In genomic region chr17:7740481-7741001, GRCh38 we compare ENCODE assay signal across 1 cellular context.
TF ChIP-seq lines count a peak whose summit lies in the region.

No MANE protein-coding gene starts in this region.

TF ChIP-seq in HepG2, 621 proteins besides CTCF, POLR2A, EP300 and RAD21:
- TF ChIP-seq SAFB2 (CRISPR knock-in tag; IDR thresholded peaks at IDR 0.05; ENCODE audit: borderline replicate concordance, low read depth) (no peak), SRF (IDR thresholded peaks at IDR 0.05; ENCODE audit: low read depth, low read length) (no peak), ZNF770 (CRISPR knock-in tag; IDR thresholded peaks at IDR 0.05) (no peak), EZH2 (conservative IDR thresholded peaks at IDR 0.05; ENCODE audit: low read depth, low read length) (0 out of 2 replicates have a peak, but pooled peaks have one; percentile 35), NPAS2 (CRISPR knock-in tag; IDR thresholded peaks at IDR 0.05; ENCODE audit: borderline replicate concordance) (no peak), ZNF143 (CRISPR knock-in tag; IDR thresholded peaks at IDR 0.05) (no peak)
